ENCODE assay signal across 12 cellular contexts in genomic region chr9:98942906-98943681, GRCh38. TPM values are rescaled to one million over a fixed set of nuclear protein-coding genes. Genes with fewer than 3 reads are reported as not detected.
A peak's percentile ranks its signal among the peaks of the same experiment; 100 is the strongest.
DNase-seq lines count a peak whose midpoint lies in the region; ATAC-seq and TF ChIP-seq lines count a peak whose summit lies in the region.
"Had no signal": no experiment of that assay in that cellular context is flagged by ENCODE, and none has a peak within 500 bp of the region (broad histone marks: within the 10 kb centered on the region; RNA-seq: fewer than 3 reads in every experiment).

No MANE protein-coding gene starts in this region.

- H3K4ac ChIP-seq in trophoblast cell (ENCODE audit: low read depth, low read length), result no peak overlapping the region

- H3K79me1 ChIP-seq in trophoblast cell (ENCODE audit: low read length), result no peaks in the 10 kb centered on the region

- H3K36me3 Mint-ChIP-seq in activated CD8-positive, alpha-beta T cell treated with anti-CD3 and anti-CD28 coated beads for 36 hours (ENCODE audit: low read depth), result no peaks in the 10 kb centered on the region

- ATAC-seq in Panc1 (peak; percentile 24; the same call in 1 of the 2 replicates), heart left ventricle (peak in 3 of 4 donors; percentile 39 to 49 (median 48))
- ATAC-seq in activated CD8-positive, alpha-beta T cell treated with anti-CD3 and anti-CD28 coated beads for 36 hours, result no peak
- ATAC-seq: left lobe of liver had no signal

- H3K36me3 ChIP-seq in Panc1 (ENCODE audit: control insufficient read depth, insufficient read depth, low read length), result no peaks in the 10 kb centered on the region
- peaks cover 0 to 6% (median 0%) of the 10 kb centered on the region in 9 donors for H3K36me3 ChIP-seq in heart left ventricle
- no peaks in the 10 kb centered on the region for H3K36me3 ChIP-seq in trophoblast cell (ENCODE audit: control insufficient read depth in 1 of 2, insufficient read depth in 2 of 2, low read length in 2 of 2)

- H2BK120ac ChIP-seq in trophoblast cell (ENCODE audit: insufficient read depth, low read length, poor library complexity), result no peak overlapping the region

- H3K18ac ChIP-seq in trophoblast cell (ENCODE audit: low read length), result no peak overlapping the region

- TF ChIP-seq CTCF in AG04450 (IDR thresholded peaks at IDR 0.05; ENCODE audit: low read depth, low read length) (no peak), Panc1 (IDR thresholded peaks at IDR 0.05) (no peak), heart left ventricle (IDR thresholded peaks at IDR 0.05) (no peak)
- TF ChIP-seq CTCF in activated CD8-positive, alpha-beta T cell treated with anti-CD3 and anti-CD28 coated beads for 36 hours (IDR thresholded peaks at IDR 0.05), result no peak

- H4K12ac ChIP-seq in trophoblast cell (ENCODE audit: low read depth, low read length), result no peak overlapping the region

- no peaks in the 10 kb centered on the region for H3K9me3 Mint-ChIP-seq in activated CD8-positive, alpha-beta T cell treated with anti-CD3 and anti-CD28 coated beads for 36 hours

- TF ChIP-seq POLR2A in heart left ventricle (IDR thresholded peaks at IDR 0.05), result peak in 1 of 2 donors; percentile 11

- H3K4me3 ChIP-seq in AG04450 (ENCODE audit: low read depth, low read length), result peak overlapping the region; percentile 64; the same call in 1 of the 2 replicates
- peak overlapping the region in 1 of 2 experiments; percentile 23; a peak in 2 of 4 replicates for H3K4me3 ChIP-seq in Panc1 (ENCODE audit: low read depth in 2 of 2, low read length in 2 of 2)
- peak overlapping the region; percentile 46 to 89 (median 76) for H3K4me3 ChIP-seq in heart left ventricle
- no peak overlapping the region for H3K4me3 ChIP-seq in trophoblast cell (ENCODE audit: low read depth, low read length)

- no peak overlapping the region for H4K8ac ChIP-seq in trophoblast cell (ENCODE audit: low read depth, low read length)

- no peaks in the 10 kb centered on the region; the same call in 1 of the 2 replicates for H3K9me3 ChIP-seq in AG04450 (ENCODE audit: control insufficient read depth, insufficient read depth, low read length)
- H3K9me3 ChIP-seq in Panc1 (ENCODE audit: control insufficient read depth, insufficient read depth, low read depth, low read length), result no peaks in the 10 kb centered on the region
- no peaks in the 10 kb centered on the region for H3K9me3 ChIP-seq in heart left ventricle
- H3K9me3 ChIP-seq in trophoblast cell (ENCODE audit: insufficient read depth, low read depth, low read length), result peaks cover 2% of the 10 kb centered on the region

- peaks cover 52% of the 10 kb centered on the region for H3K27me3 Mint-ChIP-seq in activated CD8-positive, alpha-beta T cell treated with anti-CD3 and anti-CD28 coated beads for 36 hours

- no peaks in the 10 kb centered on the region; the same call in 1 of the 2 replicates for H3K4me1 ChIP-seq in Panc1 (ENCODE audit: control insufficient read depth, insufficient read depth, low read length)
- H3K4me1 ChIP-seq in heart left ventricle, result peaks cover 3 to 67% (median 33%) of the 10 kb centered on the region in 12 donors
- peaks cover 5 to 6% of the 10 kb centered on the region in 2 experiments for H3K4me1 ChIP-seq in trophoblast cell (ENCODE audit: control insufficient read depth in 1 of 2, insufficient read depth in 2 of 2, low read length in 2 of 2)

- no peak overlapping the region for H2AFZ ChIP-seq in trophoblast cell (ENCODE audit: insufficient read depth, low read length, poor library complexity)

- H3K27ac ChIP-seq in AG04450 (ENCODE audit: low read depth, low read length), result no peak overlapping the region
- H3K27ac ChIP-seq in Panc1 (ENCODE audit: low read length), result no peak overlapping the region
- H3K27ac ChIP-seq in heart left ventricle, result peak overlapping the region; percentile 24 to 93 (median 84)
- no peak overlapping the region for H3K27ac ChIP-seq in trophoblast cell (ENCODE audit: low read depth, low read length)

- no peak overlapping the region for H3K4me3 Mint-ChIP-seq in activated CD8-positive, alpha-beta T cell treated with anti-CD3 and anti-CD28 coated beads for 36 hours

- DNase-seq in AG04450 (ENCODE audit: low read depth, low spot score) (no peak), Panc1 (ENCODE audit: low read depth, low spot score) (no peak), heart left ventricle (peak in 1 of 5 donors; percentile 41), trophoblast cell (no peak), foreskin melanocyte (no peak)
- no peak for DNase-seq in activated CD8-positive, alpha-beta T cell treated with anti-CD3 and anti-CD28 coated beads for 36 hours
- DNase-seq in activated CD4-positive, alpha-beta T cell treated with anti-CD3 and anti-CD28 coated beads, Interleukin-2, amount 50 U/mL, for 48 hours, result no peak
- DNase-seq in stimulated activated CD4-positive, alpha-beta T cell treated with anti-CD3 and anti-CD28 coated beads, Interleukin-4, amount 100 ng/mL, for 1 hour, result no peak
- DNase-seq: activated CD8-positive, alpha-beta memory T cell treated with anti-CD3 and anti-CD28 coated beads, Interleukin-2, amount 50 U/mL, for 4 hours; NCI-H1930; SHP77 had no signal

- no peak overlapping the region for H3K14ac ChIP-seq in trophoblast cell (ENCODE audit: low read length)

- peaks cover 81% of the 10 kb centered on the region for H3K27me3 ChIP-seq in AG04450 (ENCODE audit: control insufficient read depth, insufficient read depth, low read length)
- H3K27me3 ChIP-seq in Panc1 (ENCODE audit: control insufficient read depth, insufficient read depth, low read length), result peaks cover 14% of the 10 kb centered on the region
- peaks cover 0 to 44% (median 0%) of the 10 kb centered on the region in 9 donors for H3K27me3 ChIP-seq in heart left ventricle
- H3K27me3 ChIP-seq in trophoblast cell (ENCODE audit: insufficient read depth, low read length), result peaks cover 39% of the 10 kb centered on the region

- no peaks in the 10 kb centered on the region for H3K79me2 ChIP-seq in trophoblast cell (ENCODE audit: control insufficient read depth, insufficient read depth, low read length, poor library complexity)

- no peak overlapping the region for H2BK12ac ChIP-seq in trophoblast cell (ENCODE audit: low read length)

- no peak overlapping the region for H4K91ac ChIP-seq in trophoblast cell (ENCODE audit: low read depth, low read length)

- no peak overlapping the region for H2AK5ac ChIP-seq in trophoblast cell (ENCODE audit: low read length)

- WGBS in heart left ventricle, 4 donors, result 42 to 63% (median 48%) methylated on average over 12 to 15 of the region's 15 CpGs
- no CpG with 5 or more reads among the region's 15 CpGs for WGBS in trophoblast cell (ENCODE audit: extremely low coverage, insufficient coverage, insufficient read length)

- CTCF ChIA-PET in AG04450 (lab: Charles Lee), result interaction anchor here (1.1 kb wide), 1 partner anchor 33 kb away, joined by 4 read pairs; no protein-coding TSS in a partner anchor
- CTCF ChIA-PET in Panc1 (lab: Charles Lee), result no interaction called here
- CTCF ChIA-PET in activated CD8-positive, alpha-beta T cell treated with anti-CD3 and anti-CD28 coated beads for 36 hours (lab: Charles Lee), result interaction anchor here (1.6 kb wide), 1 partner anchor 32 kb away, joined by 4 read pairs; no protein-coding TSS in a partner anchor

- H3K27ac Mint-ChIP-seq in activated CD8-positive, alpha-beta T cell treated with anti-CD3 and anti-CD28 coated beads for 36 hours, result no peak overlapping the region

- no peak overlapping the region for H3K9ac ChIP-seq in trophoblast cell (ENCODE audit: low read length)

- no peak overlapping the region for H3K23ac ChIP-seq in trophoblast cell (ENCODE audit: low read length)

- peak overlapping the region; percentile 66 for H3K4me2 ChIP-seq in trophoblast cell (ENCODE audit: low read length)

- no TSS peak for BruUV-seq in Panc1 (replicated peaks; lab: Mats Ljungman, UMichigan)

- H2BK5ac ChIP-seq in trophoblast cell (ENCODE audit: low read depth, low read length, poor library complexity), result no peak overlapping the region

- POLR2A ChIA-PET in AG04450 (lab: Yijun Ruan, JAX), result no interaction called here
- POLR2A ChIA-PET in Panc1 (lab: Charles Lee), result no interaction called here
- POLR2A ChIA-PET in activated CD8-positive, alpha-beta T cell treated with anti-CD3 and anti-CD28 coated beads for 36 hours (lab: Charles Lee), result no interaction called here

- intact Hi-C loops in Panc1 (cut with micrococcal nuclease; ENCODE audit: unreplicated experiment) (no loop called here), heart left ventricle (cut with DNase I) (loop anchor here in 2 of 10 donors (5.0 kb wide), 2 partner anchors 41 to 56 kb away; no protein-coding TSS in a partner anchor)
- intact Hi-C loops in activated CD8-positive, alpha-beta T cell treated with anti-CD3 and anti-CD28 coated beads for 36 hours (cut with micrococcal nuclease), result no loop called here

- in situ Hi-C loops in Panc1 (cut with HindIII; ENCODE audit: low pct_unique_long_range_greater_than_20kb, low sequenced_read_pairs), result no loop called here

- H3K4me1 Mint-ChIP-seq in activated CD8-positive, alpha-beta T cell treated with anti-CD3 and anti-CD28 coated beads for 36 hours (ENCODE audit: low read depth), result peaks cover 11% of the 10 kb centered on the region

RNA-seq across cellular contexts. Expression of gene COL15A1, which starts 0.6 kb away (rescaled TPM):
- polyA plus RNA-seq in AG04450 (2011; rRNA removed), result 3.0 and 3.2 TPM in 2 replicates
- 2.0 and 2.8 TPM in 2 replicates for polyA minus RNA-seq in AG04450 (2011; rRNA and poly(A)+ RNA removed)
- total RNA-seq in Panc1 (2021; ENCODE audit: unreplicated experiment), result 0.10 TPM
- polyA plus RNA-seq in Panc1 (2012; ENCODE audit: insufficient read length), result not detected
- total RNA-seq in heart left ventricle, result 10 to 100 TPM; 24.1 to 81.0 (median 46.7) TPM
- 10 to 100 TPM; 12.4 to 30.8 TPM for polyA plus RNA-seq in heart left ventricle
- polyA plus RNA-seq in trophoblast cell (2013), result 0.51 and 0.57 TPM in 2 replicates
- total RNA-seq in activated CD8-positive, alpha-beta T cell treated with anti-CD3 and anti-CD28 coated beads for 36 hours, result under 1 TPM in 1 of 2 experiments, not detected in 1; 0.07 TPM

Comparison
In these comparisons a context has a peak if more than half of its experiments do, and no peak if none do; other contexts are left out.
1. H3K27ac ChIP-seq: peak in heart left ventricle (12 of 12); none in AG04450 (single experiment), Panc1 (single experiment) and trophoblast cell (single experiment).
2. RNA of gene COL15A1, which starts 0.6 kb away (total RNA-seq): 24.1 to 81.0 TPM in heart left ventricle; 0.10 TPM in Panc1 (single experiment) and 0.07 TPM in activated CD8-positive, alpha-beta T cell treated with anti-CD3 and anti-CD28 coated beads for 36 hours; every median in the first group is over 10 times any median in the second.